In the genomic region with DNA sequence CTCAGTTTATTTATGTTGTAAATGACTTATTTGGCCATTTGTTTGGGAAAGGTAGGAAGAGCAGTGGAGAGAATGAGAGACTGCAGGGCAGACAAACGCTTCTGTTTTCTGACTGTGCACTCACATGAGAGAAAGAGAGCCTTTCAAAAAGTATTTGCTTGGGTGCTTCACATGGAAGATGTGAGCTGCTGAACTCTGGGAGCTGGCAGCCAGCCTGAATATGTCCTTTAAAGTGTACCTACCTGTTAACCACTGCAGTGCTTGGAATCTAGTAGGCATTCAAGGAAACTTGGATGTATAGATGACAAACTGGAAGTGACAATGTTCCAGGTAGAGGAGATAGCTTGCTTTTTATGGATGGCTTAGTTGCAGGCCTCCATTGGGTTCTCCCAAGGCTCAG, we compare ENCODE assay signal across 15 cellular contexts.
DNase-seq lines count a peak whose midpoint lies in the region; ATAC-seq and TF ChIP-seq lines count a peak whose summit lies in the region.
"Had no signal": no experiment of that assay in that cellular context is flagged by ENCODE, and none has a peak within 500 bp of the region (broad histone marks: within the 10 kb centered on the region; RNA-seq: fewer than 3 reads in every experiment).

No MANE protein-coding gene starts in this region.

- peak; percentile 5 for DNase-seq in NCI-H345 (lab: John Stamatoyannopoulos, UW)
- DNase-seq in NCI-H345 treated with DMSO at 0.1 percent for 48 hours (lab: John Stamatoyannopoulos, UW; ENCODE audit: unreplicated experiment) = no peak
- DNase-seq in esophagus muscularis mucosa (ENCODE audit: extremely low spot score) = peak; percentile 79
- DNase-seq in smooth muscle cell (lab: John Stamatoyannopoulos, UW; ENCODE audit: unreplicated experiment) = no peak
- no peak for DNase-seq in stimulated activated CD4-positive, alpha-beta T cell treated with anti-CD3 and anti-CD28 coated beads, Interleukin-12 subunit alpha, Interleukin-12 subunit beta, amount 100 ng/mL, for 4 hours
- no peak for DNase-seq in Right ventricle myocardium inferior (ENCODE audit: missing footprints)
- no peak for DNase-seq in NCI-H2171 (lab: John Stamatoyannopoulos, UW)
- DNase-seq: ACHN; BE2C; C1 segment of cervical spinal cord; Caco-2; CD4-positive, alpha-beta T cell; DMS79 treated with DMSO at 0.1 percent for 48 hours; GF-D8; H9 had no signal

- H3K36me3 ChIP-seq in esophagus muscularis mucosa = no peaks in the 10 kb centered on the region
- no peaks in the 10 kb centered on the region for H3K36me3 ChIP-seq in smooth muscle cell (ENCODE audit: low read depth)
- H3K36me3 ChIP-seq: BE2C had no signal

- peaks cover 12 to 30% (median 18%) of the 10 kb centered on the region in 4 donors for H3K4me1 ChIP-seq in esophagus muscularis mucosa
- H3K4me1 ChIP-seq in smooth muscle cell (ENCODE audit: low read depth) = peaks cover 7% of the 10 kb centered on the region
- H3K4me1 ChIP-seq: BE2C had no signal

- H3K27me3 ChIP-seq in esophagus muscularis mucosa = no peaks in the 10 kb centered on the region
- no peaks in the 10 kb centered on the region for H3K27me3 ChIP-seq in smooth muscle cell (ENCODE audit: low read depth)
- H3K27me3 ChIP-seq: BE2C had no signal

- intact Hi-C loops in esophagus muscularis mucosa (cut with DNase I) = no loop called here
- intact Hi-C loops in Right ventricle myocardium inferior (cut with DNase I) = no loop called here

- no peak for TF ChIP-seq POLR2A in esophagus muscularis mucosa (IDR thresholded peaks at IDR 0.05; ENCODE audit: low read depth)

- no peak overlapping the region for H3K27ac ChIP-seq in esophagus muscularis mucosa (replicated peaks in 1 of 4)
- H3K27ac ChIP-seq in smooth muscle cell (ENCODE audit: low read depth) = no peak overlapping the region

- peaks cover 84% of the 10 kb centered on the region for H4K20me1 ChIP-seq in smooth muscle cell (ENCODE audit: low read depth)

- H3K79me2 ChIP-seq in smooth muscle cell (ENCODE audit: low read depth) = peaks cover 41% of the 10 kb centered on the region

- H3K4me2 ChIP-seq in smooth muscle cell = peak overlapping the region; percentile 7

- no peaks in the 10 kb centered on the region for H3F3A ChIP-seq in smooth muscle cell (ENCODE audit: low read depth)

- H3K4me3 ChIP-seq in esophagus muscularis mucosa = no peak overlapping the region
- H3K4me3 ChIP-seq in smooth muscle cell = no peak overlapping the region

- H3K9ac ChIP-seq in smooth muscle cell (ENCODE audit: low read depth) = no peak overlapping the region

- no peak overlapping the region for H2AFZ ChIP-seq in smooth muscle cell (ENCODE audit: low read depth)

- 92% methylated on average over 1 of the region's 1 CpG for WGBS in esophagus muscularis mucosa
- WGBS in smooth muscle cell (ENCODE audit: low lambda C conversion rate) = 92% methylated on average over 1 of the region's 1 CpG

- H3K9me3 ChIP-seq in esophagus muscularis mucosa = no peaks in the 10 kb centered on the region
- no peaks in the 10 kb centered on the region for H3K9me3 ChIP-seq in smooth muscle cell (replicated peaks; ENCODE audit: low read depth)
- H3K9me3 ChIP-seq: BE2C, Caco-2 had no signal

- no peak for TF ChIP-seq EP300 in esophagus muscularis mucosa (IDR thresholded peaks at IDR 0.05)

- no peak for ATAC-seq in Right ventricle myocardium inferior

- TF ChIP-seq CTCF in esophagus muscularis mucosa (IDR thresholded peaks at IDR 0.05) (no peak), smooth muscle cell (IDR thresholded peaks at IDR 0.05; ENCODE audit: borderline replicate concordance, insufficient read depth, poor library complexity, severe bottlenecking) (no peak)

Comparison
In these comparisons a context has a peak if more than half of its experiments do, and no peak if none do; other contexts are left out.
1. DNase-seq: peak in NCI-H345 (single experiment) and esophagus muscularis mucosa (single experiment); none in NCI-H345 treated with DMSO at 0.1 percent for 48 hours (single experiment), smooth muscle cell (single experiment), stimulated activated CD4-positive, alpha-beta T cell treated with anti-CD3 and anti-CD28 coated beads, Interleukin-12 subunit alpha, Interleukin-12 subunit beta, amount 100 ng/mL, for 4 hours (single experiment), Right ventricle myocardium inferior (single experiment) and NCI-H2171 (single experiment).